ENCODE assay signal across 17 cellular contexts in genomic region chr9:94935396-94935795, GRCh38.
DNase-seq lines count a peak whose midpoint lies in the region; ATAC-seq, FAIRE-seq and TF ChIP-seq lines count a peak whose summit lies in the region.
"Had no signal": no experiment of that assay in that cellular context is flagged by ENCODE, and none has a peak within 500 bp of the region (broad histone marks: within the 10 kb centered on the region; RNA-seq: fewer than 3 reads in every experiment).

No MANE protein-coding gene starts in this region.

- ATAC-seq in A549, result no peak
- no peak for ATAC-seq in central memory CD8-positive, alpha-beta T cell (replicated peaks; ENCODE audit: extremely low read depth, poor library complexity, severe bottlenecking)
- ATAC-seq: HepG2 had no signal

- H3K4me2 ChIP-seq in A549, result no peak overlapping the region
- H3K4me2 ChIP-seq: BLaER1 had no signal

- TF ChIP-seq POLR2A in A549 (IDR thresholded peaks at IDR 0.05; ENCODE audit: low read length) (no peak), vagina (IDR thresholded peaks at IDR 0.05) (no peak)

- POLR2A ChIA-PET in A549 (lab: Yijun Ruan, JAX), result no interaction called here
- POLR2A ChIA-PET in Caco-2 (lab: Charles Lee), result no interaction called here

- H3K27me3 Mint-ChIP-seq in central memory CD8-positive, alpha-beta T cell, result no peaks in the 10 kb centered on the region
- H3K27me3 Mint-ChIP-seq in osteocyte (ENCODE audit: unreplicated experiment) (no peaks in the 10 kb centered on the region), Caco-2 (ENCODE audit: insufficient read depth, unreplicated experiment) (no peaks in the 10 kb centered on the region)
- H3K27me3 Mint-ChIP-seq: CD4-positive, alpha-beta memory T cell had no signal

- 95% methylated on average over 6 of the region's 6 CpGs for WGBS in A549 (ENCODE audit: missing lambda C conversion rate)

- TF ChIP-seq EP300 in A549 (IDR thresholded peaks at IDR 0.05), result no peak

- DNase-seq in A549 (ENCODE audit: low read depth in 1 of 2, low spot score in 1 of 2) (no peak), osteocyte (ENCODE audit: extremely low spot score, unreplicated experiment) (no peak), vagina (ENCODE audit: extremely low spot score in 2 of 2) (peak in 1 of 2 donors; percentile 74), Caco-2 (no peak)
- DNase-seq in central memory CD8-positive, alpha-beta T cell (ENCODE audit: low spot score in 2 of 2), result no peak
- no peak for DNase-seq in activated CD4-positive, CD25-positive, alpha-beta regulatory T cell treated with anti-CD3 and anti-CD28 coated beads, Interleukin-2, amount 50 U/mL, for 72 hours
- no peak for DNase-seq in activated effector memory CD4-positive, alpha-beta T cell treated with anti-CD3 and anti-CD28 coated beads, Interleukin-2, amount 50 U/mL, for 16 hours
- DNase-seq: Calu3; CD4-positive, alpha-beta memory T cell; DMS79 treated with DMSO at 0.1 percent for 48 hours; GF-D8 had no signal

- H3K27ac ChIP-seq in A549 (peak overlapping the region; percentile 92 to 93), vagina (peak overlapping the region; percentile 59)
- H3K27ac ChIP-seq: 22Rv1, BLaER1 had no signal

- H3K9me3 ChIP-seq in A549 (no peaks in the 10 kb centered on the region), vagina (no peaks in the 10 kb centered on the region), Caco-2 (no peaks in the 10 kb centered on the region)
- H3K9me3 ChIP-seq: BLaER1, HAP-1 had no signal

- no peak for TF ChIP-seq RAD21 in A549 (conservative IDR thresholded peaks at IDR 0.05 in 1 of 2, IDR thresholded peaks at IDR 0.05 in 1 of 2)

- peak overlapping the region; percentile 12 for H3K27ac Mint-ChIP-seq in central memory CD8-positive, alpha-beta T cell (ENCODE audit: low read depth)
- H3K27ac Mint-ChIP-seq in osteocyte (ENCODE audit: unreplicated experiment) (peak overlapping the region; percentile 95), Caco-2 (ENCODE audit: unreplicated experiment) (no peak overlapping the region)
- H3K27ac Mint-ChIP-seq: CD14-positive monocyte had no signal

- intact Hi-C loops in vagina (cut with DNase I), result no loop called here
- intact Hi-C loops in Caco-2 (cut with micrococcal nuclease; ENCODE audit: unreplicated experiment), result no loop called here

- TF ChIP-seq CTCF in A549 (IDR thresholded peaks at IDR 0.05), result no peak
- no peak for TF ChIP-seq CTCF in osteocyte (IDR thresholded peaks at IDR 0.05)
- TF ChIP-seq CTCF in vagina (IDR thresholded peaks at IDR 0.05), result no peak
- no peak for TF ChIP-seq CTCF in Caco-2 (IDR thresholded peaks at IDR 0.05; ENCODE audit: insufficient read depth in 1 of 2, low read depth in 1 of 2, low read length in 1 of 2, severe bottlenecking in 1 of 2, unreplicated experiment in 1 of 2)

- H3K36me3 ChIP-seq in vagina (no peaks in the 10 kb centered on the region), Caco-2 (ENCODE audit: control insufficient read depth, insufficient read depth, low read length) (no peaks in the 10 kb centered on the region)
- H3K36me3 ChIP-seq: HAP-1 had no signal

- FAIRE-seq in A549 (lab: Jason Lieb, UNC), result no peak
- FAIRE-seq: H1, HepG2 had no signal

- H3K36me3 Mint-ChIP-seq in central memory CD8-positive, alpha-beta T cell (ENCODE audit: insufficient read depth), result no peaks in the 10 kb centered on the region
- H3K36me3 Mint-ChIP-seq in osteocyte (ENCODE audit: unreplicated experiment) (peaks cover 12% of the 10 kb centered on the region), Caco-2 (ENCODE audit: insufficient read depth, unreplicated experiment) (no peaks in the 10 kb centered on the region)

- CTCF ChIA-PET in A549 (lab: Yijun Ruan, JAX), result interaction anchor here (1.2 to 1.5 kb wide), 3 partner anchors 110 to 254 kb away, joined by 3 read pairs; no protein-coding TSS in a partner anchor
- CTCF ChIA-PET in Caco-2 (lab: Charles Lee), result interaction anchor here (0.6 kb wide), 1 partner anchor 79 kb away, joined by 4 read pairs; no protein-coding TSS in a partner anchor

- H3K4me1 Mint-ChIP-seq in central memory CD8-positive, alpha-beta T cell, result peaks cover 2% of the 10 kb centered on the region
- peaks cover 60% of the 10 kb centered on the region for H3K4me1 Mint-ChIP-seq in osteocyte (ENCODE audit: unreplicated experiment)
- H3K4me1 Mint-ChIP-seq in Caco-2 (ENCODE audit: low read depth, unreplicated experiment), result peaks cover 27% of the 10 kb centered on the region

- no peak overlapping the region for H3K4me3 Mint-ChIP-seq in central memory CD8-positive, alpha-beta T cell
- H3K4me3 Mint-ChIP-seq in osteocyte (ENCODE audit: unreplicated experiment) (no peak overlapping the region), Caco-2 (ENCODE audit: unreplicated experiment) (no peak overlapping the region)
- H3K4me3 Mint-ChIP-seq: CD14-positive monocyte; CD4-positive, alpha-beta memory T cell had no signal

- H3K27me3 ChIP-seq in vagina, result no peaks in the 10 kb centered on the region
- no peaks in the 10 kb centered on the region for H3K27me3 ChIP-seq in Caco-2 (replicated peaks; ENCODE audit: control insufficient read depth, insufficient read depth, low read length)
- H3K27me3 ChIP-seq: BLaER1 had no signal

- H3K4me1 ChIP-seq in A549 (peaks cover 81% of the 10 kb centered on the region), vagina (peaks cover 15% of the 10 kb centered on the region), Caco-2 (peaks cover 27% of the 10 kb centered on the region)

- no TSS peak for BruUV-seq in Caco-2 (replicated peaks; lab: Mats Ljungman, UMichigan)

- H3K4me3 ChIP-seq in A549 (no peak overlapping the region), vagina (no peak overlapping the region), Caco-2 (ENCODE audit: low read depth, low read length) (no peak overlapping the region)
- H3K4me3 ChIP-seq: BLaER1, HAP-1 had no signal

- no peaks in the 10 kb centered on the region for H3K9me3 Mint-ChIP-seq in central memory CD8-positive, alpha-beta T cell
- H3K9me3 Mint-ChIP-seq in osteocyte (ENCODE audit: unreplicated experiment), result no peaks in the 10 kb centered on the region
- peaks cover 10% of the 10 kb centered on the region for H3K9me3 Mint-ChIP-seq in Caco-2 (ENCODE audit: unreplicated experiment)

TF ChIP-seq in A549, 52 proteins besides CTCF, POLR2A, EP300 and RAD21:
- TF ChIP-seq HES2 (IDR thresholded peaks at IDR 0.05) (no peak), JUN (IDR thresholded peaks at IDR 0.05) (no peak)
